14 cellular contexts compared by ENCODE assay signal in the genomic region with DNA sequence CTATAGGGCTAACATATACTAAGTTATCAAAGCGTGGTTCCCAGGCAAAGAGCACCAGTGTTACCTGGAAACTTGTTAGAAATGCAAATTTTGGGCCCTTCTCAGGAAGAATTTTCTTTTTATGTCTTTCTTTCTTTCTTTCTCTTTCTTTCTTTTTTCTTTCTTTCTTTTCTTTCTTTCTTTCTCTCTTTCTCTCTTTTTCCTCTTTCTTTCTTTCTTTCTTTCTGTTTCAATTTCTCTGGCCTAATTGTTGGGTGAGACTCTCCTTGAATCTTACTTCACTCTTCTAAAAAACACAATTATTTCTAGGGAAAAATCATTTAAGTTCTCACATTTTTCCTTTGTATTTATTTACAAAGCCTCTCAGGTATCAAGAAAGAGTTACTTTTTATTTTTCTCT. TPM values are rescaled to one million over a fixed set of nuclear protein-coding genes. Genes with fewer than 3 reads are reported as not detected.
DNase-seq lines count a peak whose midpoint lies in the region; ATAC-seq, FAIRE-seq and TF ChIP-seq lines count a peak whose summit lies in the region.
"Had no signal": no experiment of that assay in that cellular context is flagged by ENCODE, and none has a peak within 500 bp of the region (broad histone marks: within the 10 kb centered on the region; RNA-seq: fewer than 3 reads in every experiment).

No MANE protein-coding gene starts in this region.

- TF ChIP-seq POLR2A in K562 (conservative IDR thresholded peaks at IDR 0.05) (no peak), vagina (IDR thresholded peaks at IDR 0.05) (no peak)

- no peaks in the 10 kb centered on the region for H4K20me1 ChIP-seq in K562 (replicated peaks; ENCODE audit: control insufficient read depth, insufficient read depth, low read length)

- H3K9me1 ChIP-seq in K562 (ENCODE audit: control insufficient read depth, insufficient read depth, low read length), result no peaks in the 10 kb centered on the region

- peaks cover 28 to 35% of the 10 kb centered on the region in 2 donors for H3K4me1 Mint-ChIP-seq in natural killer cell treated with Interleukin-12 subunit alpha and Interleukin-12 subunit beta and Interleukin-15 and Interleukin-18, amount 100 ng/mL, for 72 hours (ENCODE audit: low read depth in 2 of 2)
- H3K4me1 Mint-ChIP-seq in natural killer cell (peaks cover 19 to 32% of the 10 kb centered on the region in 2 donors), WTC11 (peaks cover 12% of the 10 kb centered on the region)
- H3K4me1 Mint-ChIP-seq in stimulated activated effector memory CD8-positive, alpha-beta T cell treated with anti-CD3 and anti-CD28 coated beads, Interleukin-12 subunit alpha, Interleukin-12 subunit beta, amount 100 ng/mL, for 72 hours, result peaks cover 27% of the 10 kb centered on the region

- H3K4me2 ChIP-seq in K562 (ENCODE audit: insufficient read depth, low read length), result no peak overlapping the region

- H3K36me3 Mint-ChIP-seq in natural killer cell treated with Interleukin-12 subunit alpha and Interleukin-12 subunit beta and Interleukin-15 and Interleukin-18, amount 100 ng/mL, for 72 hours, result peaks cover 4% of the 10 kb centered on the region
- H3K36me3 Mint-ChIP-seq in natural killer cell, result no peaks in the 10 kb centered on the region
- no peaks in the 10 kb centered on the region for H3K36me3 Mint-ChIP-seq in WTC11
- H3K36me3 Mint-ChIP-seq in stimulated activated effector memory CD8-positive, alpha-beta T cell treated with anti-CD3 and anti-CD28 coated beads, Interleukin-12 subunit alpha, Interleukin-12 subunit beta, amount 100 ng/mL, for 72 hours, result no peaks in the 10 kb centered on the region

- no peaks in the 10 kb centered on the region for H3K9me3 Mint-ChIP-seq in natural killer cell treated with Interleukin-12 subunit alpha and Interleukin-12 subunit beta and Interleukin-15 and Interleukin-18, amount 100 ng/mL, for 72 hours
- H3K9me3 Mint-ChIP-seq in natural killer cell (no peaks in the 10 kb centered on the region), WTC11 (no peaks in the 10 kb centered on the region)
- no peaks in the 10 kb centered on the region for H3K9me3 Mint-ChIP-seq in stimulated activated effector memory CD8-positive, alpha-beta T cell treated with anti-CD3 and anti-CD28 coated beads, Interleukin-12 subunit alpha, Interleukin-12 subunit beta, amount 100 ng/mL, for 72 hours

- H3K27me3 Mint-ChIP-seq in natural killer cell treated with Interleukin-12 subunit alpha and Interleukin-12 subunit beta and Interleukin-15 and Interleukin-18, amount 100 ng/mL, for 72 hours, result no peaks in the 10 kb centered on the region
- H3K27me3 Mint-ChIP-seq in natural killer cell (ENCODE audit: low read depth in 2 of 2), result no peaks in the 10 kb centered on the region
- H3K27me3 Mint-ChIP-seq in WTC11 (ENCODE audit: low read depth), result no peaks in the 10 kb centered on the region

- no peak overlapping the region for H3K4me3 ChIP-seq in K562
- no peak overlapping the region for H3K4me3 ChIP-seq in vagina
- H3K4me3 ChIP-seq: SJCRH30 had no signal

- no peak for TF ChIP-seq EP300 in K562 (IDR thresholded peaks at IDR 0.05; ENCODE audit: low read length)

- CTCF ChIA-PET in WTC11 (lab: Charles Lee) (no interaction called here), K562 (lab: Yijun Ruan, JAX; ENCODE audit: low intra/inter-chr PET ratio) (no interaction called here)

- H3K4me1 ChIP-seq in K562 (replicated peaks in 1 of 2; ENCODE audit: control insufficient read depth in 2 of 2, insufficient read depth in 2 of 2, low read length in 2 of 2) (peaks cover 6 to 10% of the 10 kb centered on the region in 2 experiments; a peak in 4 of 5 replicates), vagina (peaks cover 13% of the 10 kb centered on the region)
- H3K4me1 ChIP-seq: SJCRH30 had no signal

- no peak overlapping the region for H3K27ac ChIP-seq in K562 (ENCODE audit: extremely low read depth, low read depth, low read length)
- no peak overlapping the region for H3K27ac ChIP-seq in vagina
- H3K27ac ChIP-seq: SJCRH30 had no signal

- WGBS in K562 (ENCODE audit: insufficient coverage, low coverage, missing lambda C conversion rate), result 5% methylated on average over 1 of the region's 1 CpG

- H3K9ac ChIP-seq in K562 (ENCODE audit: insufficient read depth in 1 of 2, low read depth in 2 of 2, low read length in 2 of 2), result no peak overlapping the region

- POLR2A ChIA-PET in WTC11 (lab: Charles Lee) (no interaction called here), K562 (lab: Yijun Ruan, JAX) (interaction anchor here (0.7 kb wide), 1 partner anchor 247 kb away, joined by 3 read pairs; no protein-coding TSS in a partner anchor)

- no peak for DNase-seq in natural killer cell treated with Interleukin-12 subunit alpha and Interleukin-12 subunit beta and Interleukin-15 and Interleukin-18, amount 100 ng/mL, for 72 hours (ENCODE audit: low spot score)
- DNase-seq in natural killer cell (no peak), WTC11 (ENCODE audit: low spot score) (no peak), K562 (ENCODE audit: extremely low read depth in 1 of 4, low spot score in 3 of 4) (no peak), NCI-H2196 (lab: John Stamatoyannopoulos, UW; ENCODE audit: unreplicated experiment) (no peak), vagina (ENCODE audit: extremely low spot score in 2 of 2) (no peak)
- DNase-seq in stimulated activated effector memory CD8-positive, alpha-beta T cell treated with anti-CD3 and anti-CD28 coated beads, Interleukin-12 subunit alpha, Interleukin-12 subunit beta, amount 100 ng/mL, for 72 hours (ENCODE audit: low spot score in 2 of 2), result no peak
- DNase-seq: Calu3, H9, NCI-H1105 treated with DMSO at 0.1 percent for 48 hours, NCI-H1694 treated with DMSO at 0.1 percent for 48 hours, NCI-H446 treated with DMSO at 0.1 percent for 48 hours, SJCRH30 had no signal

- H3K27me3 ChIP-seq in K562 (ENCODE audit: control insufficient read depth in 2 of 2, insufficient read depth in 2 of 2, low read length in 2 of 2) (no peaks in the 10 kb centered on the region), vagina (no peaks in the 10 kb centered on the region)
- H3K27me3 ChIP-seq: SJCRH30 had no signal

- BruUV-seq in K562 (replicated peaks; lab: Mats Ljungman, UMichigan), result no TSS peak

- no peak for TF ChIP-seq RAD21 in K562 (CRISPR knock-in tag; conservative IDR thresholded peaks at IDR 0.05 in 1 of 2, IDR thresholded peaks at IDR 0.05 in 1 of 2)

- H3K79me2 ChIP-seq in K562 (ENCODE audit: control insufficient read depth, insufficient read depth, low read length), result no peaks in the 10 kb centered on the region

- FAIRE-seq in K562 (lab: Jason Lieb, UNC), result no peak

- H2AFZ ChIP-seq in K562 (ENCODE audit: low read depth, low read length), result no peak overlapping the region

- in situ Hi-C loops in K562 (cut with MboI), result no loop called here

- intact Hi-C loops in natural killer cell (cut with micrococcal nuclease), result no loop called here
- intact Hi-C loops in K562 (cut with micrococcal nuclease), result no loop called here
- intact Hi-C loops in vagina (cut with DNase I), result no loop called here

- ATAC-seq in natural killer cell treated with Interleukin-12 subunit alpha and Interleukin-12 subunit beta and Interleukin-15 and Interleukin-18, amount 100 ng/mL, for 72 hours, result no peak
- ATAC-seq in natural killer cell (no peak), WTC11 (no peak), K562 (no peak), GM19023 (IDR thresholded peaks at IDR 0.05; ENCODE audit: unreplicated experiment) (no peak)
- ATAC-seq in stimulated activated effector memory CD8-positive, alpha-beta T cell treated with anti-CD3 and anti-CD28 coated beads, Interleukin-12 subunit alpha, Interleukin-12 subunit beta, amount 100 ng/mL, for 72 hours, result no peak

- no peaks in the 10 kb centered on the region for H3K9me3 ChIP-seq in K562 (replicated peaks; ENCODE audit: control insufficient read depth, insufficient read depth, low read depth, low read length)
- no peaks in the 10 kb centered on the region for H3K9me3 ChIP-seq in vagina
- H3K9me3 ChIP-seq: SJCRH30 had no signal

- H3K27ac Mint-ChIP-seq in natural killer cell treated with Interleukin-12 subunit alpha and Interleukin-12 subunit beta and Interleukin-15 and Interleukin-18, amount 100 ng/mL, for 72 hours, result peak overlapping the region; percentile 59 to 91
- H3K27ac Mint-ChIP-seq in natural killer cell, result peak overlapping the region in 1 of 2 donors; percentile 13
- H3K27ac Mint-ChIP-seq in WTC11, result no peak overlapping the region
- no peak overlapping the region for H3K27ac Mint-ChIP-seq in stimulated activated effector memory CD8-positive, alpha-beta T cell treated with anti-CD3 and anti-CD28 coated beads, Interleukin-12 subunit alpha, Interleukin-12 subunit beta, amount 100 ng/mL, for 72 hours
- H3K27ac Mint-ChIP-seq: H9 had no signal

- peak overlapping the region; percentile 36 for H3K4me3 Mint-ChIP-seq in natural killer cell treated with Interleukin-12 subunit alpha and Interleukin-12 subunit beta and Interleukin-15 and Interleukin-18, amount 100 ng/mL, for 72 hours
- no peak overlapping the region for H3K4me3 Mint-ChIP-seq in natural killer cell
- no peak overlapping the region for H3K4me3 Mint-ChIP-seq in WTC11
- H3K4me3 Mint-ChIP-seq in stimulated activated effector memory CD8-positive, alpha-beta T cell treated with anti-CD3 and anti-CD28 coated beads, Interleukin-12 subunit alpha, Interleukin-12 subunit beta, amount 100 ng/mL, for 72 hours, result peak overlapping the region; percentile 15
- H3K4me3 Mint-ChIP-seq: H9 had no signal

- TF ChIP-seq CTCF in natural killer cell (IDR thresholded peaks at IDR 0.05) (no peak), WTC11 (IDR thresholded peaks at IDR 0.05) (no peak), K562 (IDR thresholded peaks at IDR 0.05 in 2 of 3, conservative IDR thresholded peaks at IDR 0.05 in 1 of 3; ENCODE audit: insufficient read depth in 2 of 3, low read depth in 1 of 3, low read length in 3 of 3) (no peak), vagina (IDR thresholded peaks at IDR 0.05) (no peak)

- H3K36me3 ChIP-seq in K562 (ENCODE audit: control insufficient read depth, insufficient read depth, low read length) (no peaks in the 10 kb centered on the region), vagina (no peaks in the 10 kb centered on the region)
- H3K36me3 ChIP-seq: SJCRH30 had no signal

RNA-seq across cellular contexts. Expression of gene RAP1B, which starts 46.5 kb away (rescaled TPM):
- 100 to 1,000 TPM; 328 to 448 TPM for total RNA-seq in natural killer cell treated with Interleukin-12 subunit alpha and Interleukin-12 subunit beta and Interleukin-15 and Interleukin-18, amount 100 ng/mL, for 72 hours
- total RNA-seq in natural killer cell, result 100 to 1,000 TPM; 517 to 664 (median 572) TPM
- total RNA-seq in WTC11 (2021), result 82.3 to 86.9 TPM (median 84.3 TPM) in 3 replicates
- 72.2 and 246 TPM in 2 replicates for total RNA-seq in K562 (2011; cell fraction: chromatin; rRNA removed; ENCODE audit: low replicate concordance)
- total RNA-seq in K562 (2011; cell fraction: nucleolus; rRNA removed), result 38.4 and 61.2 TPM in 2 replicates
- total RNA-seq in K562 (2011; cell fraction: nucleoplasm; rRNA removed), result 122 and 262 TPM in 2 replicates
- 133 and 157 TPM in 2 replicates for total RNA-seq in K562 (2014; rRNA removed)
- total RNA-seq in K562 (2014; rRNA removed; fragmentation: Illumina TruSeq; extraction: Trizol), result 169 and 201 TPM in 2 replicates
- 168 and 191 TPM in 2 replicates for total RNA-seq in K562 (2015; rRNA removed; fragmentation: Illumina TruSeq; extraction: Trizol)
- 160 and 170 TPM in 2 replicates for total RNA-seq in K562 (2021)
- 184 and 309 TPM in 2 replicates for polyA plus RNA-seq in K562 (2011; rRNA removed)
- 76.5 and 110 TPM in 2 replicates for polyA plus RNA-seq in K562 (2011; cell fraction: cytosol; rRNA removed)
- polyA plus RNA-seq in K562 (2011; cell fraction: nucleus; rRNA removed), result 47.8 and 69.1 TPM in 2 replicates
- 168 and 212 TPM in 2 replicates for polyA plus RNA-seq in K562 (2012)
- 263 and 309 TPM in 2 replicates for polyA plus RNA-seq in K562 (2014; fragmentation: Illumina TruSeq; extraction: Trizol)
- polyA plus RNA-seq in K562 (2014; fragmentation: Nextera tagmentation; extraction: Ambion mirVana), result 100 to 1,000 TPM; 107 to 116 TPM
- 212 and 213 TPM in 2 replicates for polyA plus RNA-seq in K562 (2014; rRNA removed)
- 175 and 226 TPM in 2 replicates for polyA minus RNA-seq in K562 (2011; rRNA and poly(A)+ RNA removed)
- polyA minus RNA-seq in K562 (2011; cell fraction: cytosol; rRNA and poly(A)+ RNA removed), result 60.5 and 94.7 TPM in 2 replicates
- 33.7 and 49.9 TPM in 2 replicates for polyA minus RNA-seq in K562 (2011; cell fraction: nucleus; rRNA and poly(A)+ RNA removed)
- 169 TPM for total RNA-seq in vagina

Comparison
In these comparisons a context has a peak if more than half of its experiments do, and no peak if none do; other contexts are left out.
1. H3K4me3 Mint-ChIP-seq: peak in natural killer cell treated with Interleukin-12 subunit alpha and Interleukin-12 subunit beta and Interleukin-15 and Interleukin-18, amount 100 ng/mL, for 72 hours (single experiment) and stimulated activated effector memory CD8-positive, alpha-beta T cell treated with anti-CD3 and anti-CD28 coated beads, Interleukin-12 subunit alpha, Interleukin-12 subunit beta, amount 100 ng/mL, for 72 hours (single experiment); none in natural killer cell (single experiment) and WTC11 (single experiment).
2. H3K27ac Mint-ChIP-seq: peak in natural killer cell treated with Interleukin-12 subunit alpha and Interleukin-12 subunit beta and Interleukin-15 and Interleukin-18, amount 100 ng/mL, for 72 hours (2 of 2); none in WTC11 (single experiment) and stimulated activated effector memory CD8-positive, alpha-beta T cell treated with anti-CD3 and anti-CD28 coated beads, Interleukin-12 subunit alpha, Interleukin-12 subunit beta, amount 100 ng/mL, for 72 hours (single experiment).